8 cellular contexts compared by ENCODE assay signal in the genomic region with DNA sequence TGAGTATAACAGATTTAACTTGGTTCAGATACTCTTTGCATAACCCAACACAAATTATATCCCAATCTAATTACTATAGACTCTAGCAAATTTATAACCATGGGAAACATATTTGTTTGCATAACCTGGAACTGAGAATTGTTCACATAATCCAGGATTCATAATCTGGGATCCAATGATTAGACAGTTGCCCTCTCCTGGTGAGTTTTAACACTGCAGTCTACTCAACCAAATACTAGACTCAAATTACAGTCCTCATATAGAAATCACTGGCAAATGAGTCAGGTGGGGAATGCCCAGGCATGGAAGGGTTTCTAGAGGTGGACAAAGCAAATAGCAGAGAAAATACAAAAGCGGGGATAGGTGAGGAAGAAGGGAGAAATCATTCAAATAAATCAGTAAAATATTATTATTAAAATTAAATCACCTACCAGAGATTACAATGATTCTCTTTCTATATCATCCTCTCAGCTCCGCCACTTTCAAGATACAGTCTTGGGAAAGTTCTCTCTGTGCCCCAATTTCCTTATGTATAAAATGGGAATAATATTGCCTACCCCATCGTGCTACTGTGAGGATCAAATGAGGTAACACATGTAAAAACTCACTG. TPM values are rescaled to one million over a fixed set of nuclear protein-coding genes. Genes with fewer than 3 reads are reported as not detected.
DNase-seq lines count a peak whose midpoint lies in the region; ATAC-seq and TF ChIP-seq lines count a peak whose summit lies in the region.

No MANE protein-coding gene starts in this region.

- no peaks in the 10 kb centered on the region for H3K4me1 ChIP-seq in A673 (ENCODE audit: insufficient read depth, low read length, poor library complexity, severe bottlenecking)

- CTCF ChIA-PET in A673 (lab: Charles Lee), result no interaction called here

- no peaks in the 10 kb centered on the region for H3K9me3 Mint-ChIP-seq in nephron

- POLR2A ChIA-PET in A673 (lab: Charles Lee; ENCODE audit: low non-redundant PET), result no interaction called here

- no peaks in the 10 kb centered on the region for H3K27me3 Mint-ChIP-seq in nephron (ENCODE audit: low read depth)

- no peak overlapping the region for H3K4me3 Mint-ChIP-seq in nephron

- H3K4me3 ChIP-seq in A673 (ENCODE audit: low read depth, low read length, poor library complexity, severe bottlenecking) (no peak overlapping the region), LNCaP clone FGC (ENCODE audit: low read depth, low read length) (no peak overlapping the region)

- ATAC-seq in GM21360 (IDR thresholded peaks at IDR 0.05; ENCODE audit: unreplicated experiment) (no peak), HG03469 (IDR thresholded peaks at IDR 0.05; ENCODE audit: unreplicated experiment) (no peak)

- intact Hi-C loops in A673 (cut with micrococcal nuclease; ENCODE audit: unreplicated experiment), result no loop called here

- H3K36me3 ChIP-seq in A673 (ENCODE audit: insufficient read depth, low read length, poor library complexity, severe bottlenecking), result no peaks in the 10 kb centered on the region

- no TSS peak for BruUV-seq in A673 (replicated peaks; lab: Mats Ljungman, UMichigan)

- no peaks in the 10 kb centered on the region for H3K27me3 ChIP-seq in A673 (replicated peaks; ENCODE audit: insufficient read depth, low read depth, low read length, poor library complexity)

- TF ChIP-seq CTCF in A673 (conservative IDR thresholded peaks at IDR 0.05; ENCODE audit: low read depth, low read length) (peak; percentile 84), LNCaP clone FGC (IDR thresholded peaks at IDR 0.05; ENCODE audit: control insufficient read depth, extremely low read depth, insufficient read depth) (peak; percentile 57), nephron (IDR thresholded peaks at IDR 0.05; ENCODE audit: unreplicated experiment in 3 of 3) (peak; percentile 62 to 74 (median 72))

- H3K27ac Mint-ChIP-seq in nephron, result no peak overlapping the region

- no peaks in the 10 kb centered on the region for H3K9me3 ChIP-seq in A673 (ENCODE audit: low read depth, low read length, poor library complexity, severe bottlenecking)

- peak; percentile 73 for DNase-seq in A673 (ENCODE audit: low spot score)
- DNase-seq in EL, result peak; percentile 76
- DNase-seq in LNCaP clone FGC (ENCODE audit: low read depth), result peak; percentile 25
- peak; percentile 17 to 68 for DNase-seq in SW 1271 (lab: John Stamatoyannopoulos, UW)
- peak; percentile 16 for DNase-seq in epithelial cell of prostate (ENCODE audit: low read depth, low spot score)

- peaks cover 10% of the 10 kb centered on the region for H3K4me1 Mint-ChIP-seq in nephron

- H3K27ac ChIP-seq in A673 (ENCODE audit: low read depth, low read length, poor library complexity, severe bottlenecking) (no peak overlapping the region), epithelial cell of prostate (no peak overlapping the region)

- H3K36me3 Mint-ChIP-seq in nephron (ENCODE audit: low read depth), result no peaks in the 10 kb centered on the region

RNA-seq across cellular contexts. Expression of a gene that starts 9.4 kb away (rescaled TPM):
- total RNA-seq in A673 (2021), result 6.8 and 7.7 TPM in 2 replicates

Comparison
In these comparisons a context has a peak if more than half of its experiments do, and no peak if none do; other contexts are left out.
1. DNase-seq: peak in every context shown above with its lines; median percentile 76 in EL; 73 in A673; 42 in SW 1271; 25 in LNCaP clone FGC; 16 in epithelial cell of prostate.